ENCODE assay signal across 12 cellular contexts in genomic region chr2:196276421-196276820, GRCh38.
DNase-seq lines count a peak whose midpoint lies in the region; TF ChIP-seq lines count a peak whose summit lies in the region.
"Had no signal": no experiment of that assay in that cellular context is flagged by ENCODE, and none has a peak within 500 bp of the region (broad histone marks: within the 10 kb centered on the region; RNA-seq: fewer than 3 reads in every experiment).

No MANE protein-coding gene starts in this region.

- H2AFZ ChIP-seq in ACC112 (ENCODE audit: low read length, unreplicated experiment), result no peak overlapping the region

- H3K79me2 ChIP-seq in ACC112 (ENCODE audit: control insufficient read depth, insufficient read depth, low read length, unreplicated experiment), result no peaks in the 10 kb centered on the region

- H3K27me3 Mint-ChIP-seq in HFFc6 (ENCODE audit: insufficient read depth), result no peaks in the 10 kb centered on the region; the same call in 1 of the 2 replicates
- H3K27me3 Mint-ChIP-seq in activated CD4-positive, alpha-beta memory T cell treated with anti-CD3 and anti-CD28 coated beads for 36 hours, result no peaks in the 10 kb centered on the region

- POLR2A ChIA-PET in activated CD4-positive, alpha-beta memory T cell treated with anti-CD3 and anti-CD28 coated beads for 36 hours (lab: Charles Lee), result interaction anchor here (0.9 to 2.9 kb wide), 10 partner anchors 16 to 119 kb away, joined by 3 to 20 read pairs (median 4); partner anchors contain the start of gene STK17B

- H3K4me3 ChIP-seq in ACC112 (ENCODE audit: low read depth, low read length) (peak overlapping the region; percentile 26; the same call in 1 of the 2 replicates), liver (ENCODE audit: low read depth in 1 of 3, low read length in 3 of 3) (no peak overlapping the region), thyroid gland (replicated peaks in 1 of 3) (no peak overlapping the region)

- TF ChIP-seq CTCF in HFFc6 (IDR thresholded peaks at IDR 0.05) (no peak), liver (IDR thresholded peaks at IDR 0.05; ENCODE audit: low read depth, low read length, missing input control) (no peak), thyroid gland (IDR thresholded peaks at IDR 0.05) (no peak)

- peaks cover 66% of the 10 kb centered on the region for H3K4me1 Mint-ChIP-seq in HFFc6 (ENCODE audit: low read depth)
- peaks cover 61% of the 10 kb centered on the region for H3K4me1 Mint-ChIP-seq in activated CD4-positive, alpha-beta memory T cell treated with anti-CD3 and anti-CD28 coated beads for 36 hours (ENCODE audit: low read depth)

- H3K36me3 Mint-ChIP-seq in HFFc6 (ENCODE audit: low read depth), result peaks cover 8% of the 10 kb centered on the region; the same call in 1 of the 2 replicates
- no peaks in the 10 kb centered on the region for H3K36me3 Mint-ChIP-seq in activated CD4-positive, alpha-beta memory T cell treated with anti-CD3 and anti-CD28 coated beads for 36 hours

- no peak overlapping the region for H3K9ac ChIP-seq in liver (ENCODE audit: low read depth in 1 of 2, low read length in 2 of 2)

- H3K4me3 Mint-ChIP-seq in HFFc6, result peak overlapping the region; percentile 44
- peak overlapping the region; percentile 61 for H3K4me3 Mint-ChIP-seq in activated CD4-positive, alpha-beta memory T cell treated with anti-CD3 and anti-CD28 coated beads for 36 hours

- TF ChIP-seq POLR2A in thyroid gland (IDR thresholded peaks at IDR 0.05), result no peak

- no peaks in the 10 kb centered on the region for H3K36me3 ChIP-seq in ACC112 (ENCODE audit: insufficient read depth, low read length)
- no peaks in the 10 kb centered on the region for H3K36me3 ChIP-seq in liver (ENCODE audit: control insufficient read depth in 4 of 4, insufficient read depth in 3 of 4, low read depth in 1 of 4, low read length in 3 of 4)
- H3K36me3 ChIP-seq in thyroid gland, result no peaks in the 10 kb centered on the region

- H3K27me3 ChIP-seq in ACC112 (ENCODE audit: insufficient read depth, low read length) (no peaks in the 10 kb centered on the region), liver (ENCODE audit: control insufficient read depth in 4 of 4, insufficient read depth in 4 of 4, low read length in 3 of 4) (no peaks in the 10 kb centered on the region), thyroid gland (no peaks in the 10 kb centered on the region)

- intact Hi-C loops in activated CD4-positive, alpha-beta memory T cell treated with anti-CD3 and anti-CD28 coated beads for 36 hours (cut with micrococcal nuclease), result loop anchor here (1.0 to 10.0 kb wide), 4 partner anchors 106 to 1812 kb away; partner anchors contain the start of gene STK17B
- intact Hi-C loops in thyroid gland (cut with DNase I), result loop anchor here (10.0 kb wide), 1 partner anchor 202 kb away; no protein-coding TSS in a partner anchor

- H3K27ac ChIP-seq in ACC112 (ENCODE audit: low read depth, low read length), result peak overlapping the region; percentile 62
- no peak overlapping the region for H3K27ac ChIP-seq in liver (ENCODE audit: low read depth in 1 of 2, low read length in 2 of 2)
- H3K27ac ChIP-seq in thyroid gland, result peak overlapping the region in 1 of 3 donors; percentile 4

- no peak for TF ChIP-seq RAD21 in liver (IDR thresholded peaks at IDR 0.05)

- H3K4me1 ChIP-seq in ACC112 (ENCODE audit: control insufficient read depth, insufficient read depth, low read length, unreplicated experiment) (peaks cover 47% of the 10 kb centered on the region), liver (ENCODE audit: control insufficient read depth in 4 of 4, insufficient read depth in 4 of 4, low read length in 3 of 4) (no peaks in the 10 kb centered on the region), thyroid gland (peaks cover 15 to 20% of the 10 kb centered on the region in 2 donors)

- peak overlapping the region; percentile 75 for H3K27ac Mint-ChIP-seq in HFFc6
- H3K27ac Mint-ChIP-seq in activated CD4-positive, alpha-beta memory T cell treated with anti-CD3 and anti-CD28 coated beads for 36 hours, result peak overlapping the region; percentile 69

- CTCF ChIA-PET in activated CD4-positive, alpha-beta memory T cell treated with anti-CD3 and anti-CD28 coated beads for 36 hours (lab: Charles Lee), result interaction anchor here (0.6 to 3.7 kb wide), 47 partner anchors 9 to 449 kb away, joined by 3 to 56 read pairs (median 5); partner anchors contain the start of genes DNAH7, HECW2 and STK17B

- H3K9me3 Mint-ChIP-seq in HFFc6, result 0 out of 2 replicates have a peak, but pooled peaks cover 3% of the 10 kb centered on the region
- no peaks in the 10 kb centered on the region for H3K9me3 Mint-ChIP-seq in activated CD4-positive, alpha-beta memory T cell treated with anti-CD3 and anti-CD28 coated beads for 36 hours

- WGBS in liver, result 19% methylated on average over 2 of the region's 2 CpGs
- WGBS in thyroid gland, 2 donors, result 47 to 67% methylated on average over 2 of the region's 2 CpGs

- DNase-seq in HFFc6 (no peak), thyroid gland (no peak), NCI-H187 treated with DMSO at 0.1 percent for 48 hours (lab: John Stamatoyannopoulos, UW) (no peak), activated gamma-delta T cell (lab: John Stamatoyannopoulos, UW) (no peak), NCI-H2196 treated with DMSO at 0.1 percent for 48 hours (lab: John Stamatoyannopoulos, UW; ENCODE audit: unreplicated experiment) (no peak)
- no peak for DNase-seq in activated CD4-positive, alpha-beta memory T cell treated with anti-CD3 and anti-CD28 coated beads for 36 hours
- DNase-seq: activated CD4-positive, alpha-beta T cell treated with anti-CD3 and anti-CD28 coated beads, Interleukin-2, amount 50 U/mL, for 48 hours; left cardiac atrium; NCI-H1105; retina had no signal

- H3K9me3 ChIP-seq in liver (ENCODE audit: control insufficient read depth in 4 of 4, low read length in 3 of 4) (no peaks in the 10 kb centered on the region), thyroid gland (no peaks in the 10 kb centered on the region)

TF ChIP-seq in liver, 16 proteins besides CTCF, POLR2A, EP300 and RAD21:
- TF ChIP-seq HNF4A (conservative IDR thresholded peaks at IDR 0.05), result peak; percentile 65 to 80
- TF ChIP-seq MAX (IDR thresholded peaks at IDR 0.05), result no peak
- TF ChIP-seq SP1 (IDR thresholded peaks at IDR 0.05), result peak; percentile 41
- TF ChIP-seq RXRA (IDR thresholded peaks at IDR 0.05), result peak in 1 of 2 donors; percentile 20
- TF ChIP-seq, protein P1, sequence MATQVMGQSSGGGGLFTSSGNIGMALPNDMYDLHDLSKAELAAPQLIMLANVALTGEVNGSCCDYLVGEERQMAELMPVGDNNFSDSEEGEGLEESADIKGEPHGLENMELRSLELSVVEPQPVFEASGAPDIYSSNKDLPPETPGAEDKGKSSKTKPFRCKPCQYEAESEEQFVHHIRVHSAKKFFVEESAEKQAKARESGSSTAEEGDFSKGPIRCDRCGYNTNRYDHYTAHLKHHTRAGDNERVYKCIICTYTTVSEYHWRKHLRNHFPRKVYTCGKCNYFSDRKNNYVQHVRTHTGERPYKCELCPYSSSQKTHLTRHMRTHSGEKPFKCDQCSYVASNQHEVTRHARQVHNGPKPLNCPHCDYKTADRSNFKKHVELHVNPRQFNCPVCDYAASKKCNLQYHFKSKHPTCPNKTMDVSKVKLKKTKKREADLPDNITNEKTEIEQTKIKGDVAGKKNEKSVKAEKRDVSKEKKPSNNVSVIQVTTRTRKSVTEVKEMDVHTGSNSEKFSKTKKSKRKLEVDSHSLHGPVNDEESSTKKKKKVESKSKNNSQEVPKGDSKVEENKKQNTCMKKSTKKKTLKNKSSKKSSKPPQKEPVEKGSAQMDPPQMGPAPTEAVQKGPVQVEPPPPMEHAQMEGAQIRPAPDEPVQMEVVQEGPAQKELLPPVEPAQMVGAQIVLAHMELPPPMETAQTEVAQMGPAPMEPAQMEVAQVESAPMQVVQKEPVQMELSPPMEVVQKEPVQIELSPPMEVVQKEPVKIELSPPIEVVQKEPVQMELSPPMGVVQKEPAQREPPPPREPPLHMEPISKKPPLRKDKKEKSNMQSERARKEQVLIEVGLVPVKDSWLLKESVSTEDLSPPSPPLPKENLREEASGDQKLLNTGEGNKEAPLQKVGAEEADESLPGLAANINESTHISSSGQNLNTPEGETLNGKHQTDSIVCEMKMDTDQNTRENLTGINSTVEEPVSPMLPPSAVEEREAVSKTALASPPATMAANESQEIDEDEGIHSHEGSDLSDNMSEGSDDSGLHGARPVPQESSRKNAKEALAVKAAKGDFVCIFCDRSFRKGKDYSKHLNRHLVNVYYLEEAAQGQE (IDR thresholded peaks at IDR 0.05), result no peak
- TF ChIP-seq NR2F2 (IDR thresholded peaks at IDR 0.05), result no peak
- TF ChIP-seq ZBTB33 (IDR thresholded peaks at IDR 0.05), result no peak
- no peak for TF ChIP-seq JUND (IDR thresholded peaks at IDR 0.05)
